34 cellular contexts compared by ENCODE assay signal in genomic region chr14:106642090-106642489, GRCh38.
DNase-seq lines count a peak whose midpoint lies in the region; ATAC-seq, FAIRE-seq and TF ChIP-seq lines count a peak whose summit lies in the region.
"Had no signal": no experiment of that assay in that cellular context is flagged by ENCODE, and none has a peak within 500 bp of the region (broad histone marks: within the 10 kb centered on the region; RNA-seq: fewer than 3 reads in every experiment).

No MANE protein-coding gene starts in this region.

- POLR2A ChIA-PET in HepG2 (lab: Yijun Ruan, JAX) (no interaction called here), A673 (lab: Charles Lee; ENCODE audit: low non-redundant PET) (no interaction called here)

- no TSS peak for BruUV-seq in HepG2 (replicated peaks; lab: Mats Ljungman, UMichigan)
- BruUV-seq in A673 (replicated peaks; lab: Mats Ljungman, UMichigan), result no TSS peak

- peaks cover 1% of the 10 kb centered on the region; the same call in 1 of the 2 replicates for H3K4me1 ChIP-seq in HepG2 (ENCODE audit: insufficient read depth, low read length)
- no peaks in the 10 kb centered on the region for H3K4me1 ChIP-seq in right lobe of liver
- peaks cover 28% of the 10 kb centered on the region for H3K4me1 ChIP-seq in DND-41 (ENCODE audit: insufficient read depth, low read length)
- H3K4me1 ChIP-seq in esophagus muscularis mucosa, result no peaks in the 10 kb centered on the region
- no peaks in the 10 kb centered on the region for H3K4me1 ChIP-seq in pancreas
- H3K4me1 ChIP-seq in vagina, result no peaks in the 10 kb centered on the region
- H3K4me1 ChIP-seq in A673 (ENCODE audit: insufficient read depth, low read length, poor library complexity, severe bottlenecking), result no peaks in the 10 kb centered on the region
- H3K4me1 ChIP-seq: A549, BE2C, Caco-2 had no signal

- WGBS in HepG2 (ENCODE audit: low lambda C conversion rate), result 0% methylated on average over 7 of the region's 7 CpGs
- 32% methylated on average over 7 of the region's 7 CpGs for WGBS in right lobe of liver (ENCODE audit: insufficient coverage, low coverage, low lambda C conversion rate, missing lambda C conversion rate)
- WGBS in esophagus muscularis mucosa, result 56% methylated on average over 7 of the region's 7 CpGs
- 19 to 25% methylated on average over 7 of the region's 7 CpGs for WGBS in pancreas, 2 donors

- H3K4me3 ChIP-seq in HepG2 (replicated peaks in 1 of 3; ENCODE audit: insufficient read depth in 1 of 3, low read depth in 2 of 3, low read length in 3 of 3) (no peak overlapping the region), right lobe of liver (no peak overlapping the region), DND-41 (ENCODE audit: low read depth in 1 of 2, low read length in 2 of 2) (no peak overlapping the region), esophagus muscularis mucosa (no peak overlapping the region), pancreas (no peak overlapping the region), vagina (no peak overlapping the region), A673 (ENCODE audit: low read depth, low read length, poor library complexity, severe bottlenecking) (no peak overlapping the region)
- H3K4me3 ChIP-seq: A549; BLaER1; BLaER1 treated with 17β-estradiol and CSF1 and Interleukin-3, amounts not matched to agents 10 nM and 100 nM had no signal

- no peaks in the 10 kb centered on the region for H3K36me3 ChIP-seq in HepG2 (replicated peaks in 1 of 2; ENCODE audit: control insufficient read depth in 1 of 2, insufficient read depth in 2 of 2, low read length in 2 of 2)
- H3K36me3 ChIP-seq in right lobe of liver, result no peaks in the 10 kb centered on the region
- H3K36me3 ChIP-seq in DND-41 (ENCODE audit: insufficient read depth, low read length), result no peaks in the 10 kb centered on the region
- no peaks in the 10 kb centered on the region for H3K36me3 ChIP-seq in esophagus muscularis mucosa
- H3K36me3 ChIP-seq in pancreas, result no peaks in the 10 kb centered on the region
- H3K36me3 ChIP-seq in vagina, result no peaks in the 10 kb centered on the region
- H3K36me3 ChIP-seq in A673 (ENCODE audit: insufficient read depth, low read length, poor library complexity, severe bottlenecking), result no peaks in the 10 kb centered on the region
- H3K36me3 ChIP-seq: BE2C; BLaER1; BLaER1 treated with 17β-estradiol and CSF1 and Interleukin-3, amounts not matched to agents 10 nM and 100 nM had no signal

- H3K9ac ChIP-seq in HepG2 (ENCODE audit: insufficient read depth, low read depth, low read length) (no peak overlapping the region), DND-41 (ENCODE audit: low read depth, low read length) (no peak overlapping the region)
- H3K9ac ChIP-seq: BLaER1; BLaER1 treated with 17β-estradiol and CSF1 and Interleukin-3, amounts not matched to agents 10 nM and 100 nM had no signal

- H3K4me2 ChIP-seq in HepG2 (ENCODE audit: low read depth, low read length) (no peak overlapping the region), DND-41 (ENCODE audit: insufficient read depth, low read length) (no peak overlapping the region)
- H3K4me2 ChIP-seq: A549 had no signal

- TF ChIP-seq RAD21 in HepG2 (CRISPR knock-in tag; IDR thresholded peaks at IDR 0.05), result no peak

- in situ Hi-C loops in HepG2 (cut with HindIII; ENCODE audit: extremely low pct_ligation_motif_present, low pct_unique_long_range_greater_than_20kb), result no loop called here

- FAIRE-seq in HepG2 (lab: Jason Lieb, UNC) (no peak), pancreas (lab: Jason Lieb, UNC) (no peak)
- FAIRE-seq: A204.1, A549, D721Med had no signal

- no peak for TF ChIP-seq POLR2A in HepG2 (IDR thresholded peaks at IDR 0.05; ENCODE audit: insufficient read depth in 1 of 2, low read depth in 2 of 2, low read length in 2 of 2)
- no peak for TF ChIP-seq POLR2A in right lobe of liver (IDR thresholded peaks at IDR 0.05)
- TF ChIP-seq POLR2A in esophagus muscularis mucosa (IDR thresholded peaks at IDR 0.05; ENCODE audit: low read depth), result no peak
- TF ChIP-seq POLR2A in vagina (IDR thresholded peaks at IDR 0.05), result no peak

- no peaks in the 10 kb centered on the region for H3K27me3 ChIP-seq in HepG2 (ENCODE audit: control insufficient read depth in 1 of 2, insufficient read depth in 2 of 2, low read length in 2 of 2)
- H3K27me3 ChIP-seq in right lobe of liver, result no peaks in the 10 kb centered on the region
- H3K27me3 ChIP-seq in DND-41 (ENCODE audit: insufficient read depth, low read length, poor library complexity), result no peaks in the 10 kb centered on the region
- H3K27me3 ChIP-seq in esophagus muscularis mucosa, result peaks cover 0 to 19% (median 0%) of the 10 kb centered on the region in 4 donors
- no peaks in the 10 kb centered on the region for H3K27me3 ChIP-seq in pancreas
- H3K27me3 ChIP-seq in vagina, result no peaks in the 10 kb centered on the region
- no peaks in the 10 kb centered on the region for H3K27me3 ChIP-seq in A673 (replicated peaks; ENCODE audit: insufficient read depth, low read depth, low read length, poor library complexity)
- H3K27me3 ChIP-seq: BE2C; BLaER1; BLaER1 treated with 17β-estradiol and CSF1 and Interleukin-3, amounts not matched to agents 10 nM and 100 nM had no signal

- CTCF ChIA-PET in HepG2 (lab: Yijun Ruan, JAX; ENCODE audit: low intra/inter-chr PET ratio, low total read pairs) (no interaction called here), A673 (lab: Charles Lee) (no interaction called here)

- H2AFZ ChIP-seq in HepG2 (ENCODE audit: low read length), result no peak overlapping the region
- H2AFZ ChIP-seq in DND-41 (ENCODE audit: low read depth, low read length), result no peak overlapping the region

- TF ChIP-seq CTCF in HepG2 (CRISPR knock-in tag; IDR thresholded peaks at IDR 0.05) (no peak), right lobe of liver (IDR thresholded peaks at IDR 0.05) (no peak), DND-41 (IDR thresholded peaks at IDR 0.05; ENCODE audit: borderline replicate concordance, extremely low read depth, low read length, poor library complexity, severe bottlenecking) (no peak), esophagus muscularis mucosa (IDR thresholded peaks at IDR 0.05) (no peak), pancreas (IDR thresholded peaks at IDR 0.05) (no peak), vagina (IDR thresholded peaks at IDR 0.05) (no peak), A673 (conservative IDR thresholded peaks at IDR 0.05; ENCODE audit: low read depth, low read length) (no peak)

- ATAC-seq in HepG2 (no peak), right lobe of liver (no peak), DND-41 (ENCODE audit: insufficient read depth, low read depth) (no peak), pancreas (peak in 3 of 4 donors; percentile 42 to 59 (median 55))
- ATAC-seq: A549; CD8-positive, alpha-beta T cell had no signal

- no peaks in the 10 kb centered on the region for H3K79me2 ChIP-seq in HepG2 (ENCODE audit: insufficient read depth, low read length)
- H3K79me2 ChIP-seq in DND-41 (ENCODE audit: insufficient read depth, low read length), result no peaks in the 10 kb centered on the region

- H3K27ac ChIP-seq in HepG2 (ENCODE audit: extremely low read length, insufficient read depth, low read length), result no peak overlapping the region
- no peak overlapping the region for H3K27ac ChIP-seq in right lobe of liver
- peak overlapping the region; percentile 53 for H3K27ac ChIP-seq in DND-41 (ENCODE audit: low read length)
- no peak overlapping the region for H3K27ac ChIP-seq in esophagus muscularis mucosa (replicated peaks in 1 of 4)
- no peak overlapping the region for H3K27ac ChIP-seq in pancreas
- H3K27ac ChIP-seq in vagina, result no peak overlapping the region
- H3K27ac ChIP-seq in A673 (ENCODE audit: low read depth, low read length, poor library complexity, severe bottlenecking), result no peak overlapping the region
- H3K27ac ChIP-seq: 22Rv1; A549; BLaER1; BLaER1 treated with 17β-estradiol and CSF1 and Interleukin-3, amounts not matched to agents 10 nM and 100 nM; C4-2B had no signal

- H3K9me3 ChIP-seq in HepG2 (ENCODE audit: low read length) (no peaks in the 10 kb centered on the region), right lobe of liver (no peaks in the 10 kb centered on the region), DND-41 (ENCODE audit: insufficient read depth, low read length, severe bottlenecking) (no peaks in the 10 kb centered on the region), esophagus muscularis mucosa (no peaks in the 10 kb centered on the region), pancreas (no peaks in the 10 kb centered on the region), vagina (no peaks in the 10 kb centered on the region), A673 (ENCODE audit: low read depth, low read length, poor library complexity, severe bottlenecking) (no peaks in the 10 kb centered on the region)
- H3K9me3 ChIP-seq: A549; BE2C; BLaER1; BLaER1 treated with 17β-estradiol and CSF1 and Interleukin-3, amounts not matched to agents 10 nM and 100 nM; Caco-2 had no signal

- no peaks in the 10 kb centered on the region for H4K20me1 ChIP-seq in HepG2 (ENCODE audit: insufficient read depth, low read length)
- H4K20me1 ChIP-seq in DND-41 (ENCODE audit: insufficient read depth, low read length), result no peaks in the 10 kb centered on the region
- H4K20me1 ChIP-seq: BLaER1; BLaER1 treated with 17β-estradiol and CSF1 and Interleukin-3, amounts not matched to agents 10 nM and 100 nM had no signal

- TF ChIP-seq EP300 in HepG2 (IDR thresholded peaks at IDR 0.05; ENCODE audit: low read depth in 2 of 2, low read length in 2 of 2) (no peak), HepG2 (CRISPR knock-in tag; IDR thresholded peaks at IDR 0.05; ENCODE audit: borderline replicate concordance) (no peak), esophagus muscularis mucosa (IDR thresholded peaks at IDR 0.05) (no peak)

- intact Hi-C loops in HepG2 (cut with micrococcal nuclease; ENCODE audit: unreplicated experiment), result no loop called here
- intact Hi-C loops in right lobe of liver (cut with DNase I), result no loop called here
- intact Hi-C loops in esophagus muscularis mucosa (cut with DNase I), result no loop called here
- intact Hi-C loops in pancreas (cut with DNase I), result no loop called here
- intact Hi-C loops in vagina (cut with DNase I), result no loop called here
- intact Hi-C loops in A673 (cut with micrococcal nuclease; ENCODE audit: unreplicated experiment), result no loop called here

- DNase-seq in HepG2 (ENCODE audit: low spot score), result no peak
- DNase-seq in right lobe of liver, result no peak
- DNase-seq in DND-41, result no peak
- peak; percentile 21 for DNase-seq in esophagus muscularis mucosa (ENCODE audit: extremely low spot score)
- no peak for DNase-seq in pancreas
- DNase-seq in vagina (ENCODE audit: extremely low spot score in 2 of 2), result no peak
- DNase-seq in SHP77 treated with DMSO at 0.1 percent for 48 hours (lab: John Stamatoyannopoulos, UW), result no peak
- DNase-seq in A673 (ENCODE audit: low spot score), result no peak
- DNase-seq: 8988T; ACHN; AML-193; BE2C; C1 segment of cervical spinal cord; Caco-2; Calu3; CD4-positive, alpha-beta memory T cell; CD4-positive, alpha-beta T cell; CD4-positive, CD25-positive, alpha-beta regulatory T cell; CD8-positive, alpha-beta memory T cell; CD8-positive, alpha-beta T cell; COR-L47; DMS 273 treated with DMSO at 0.1 percent for 48 hours; DMS153; DMS53; DMS79; DMS79 treated with DMSO at 0.1 percent for 48 hours; EL had no signal

Comparison
In these comparisons a context has a peak if more than half of its experiments do, and no peak if none do; other contexts are left out.
1. ATAC-seq: peak in pancreas (3 of 4); none in HepG2 (single experiment), right lobe of liver (0 of 4) and DND-41 (single experiment).